8 cellular contexts compared by ENCODE assay signal in the genomic region with DNA sequence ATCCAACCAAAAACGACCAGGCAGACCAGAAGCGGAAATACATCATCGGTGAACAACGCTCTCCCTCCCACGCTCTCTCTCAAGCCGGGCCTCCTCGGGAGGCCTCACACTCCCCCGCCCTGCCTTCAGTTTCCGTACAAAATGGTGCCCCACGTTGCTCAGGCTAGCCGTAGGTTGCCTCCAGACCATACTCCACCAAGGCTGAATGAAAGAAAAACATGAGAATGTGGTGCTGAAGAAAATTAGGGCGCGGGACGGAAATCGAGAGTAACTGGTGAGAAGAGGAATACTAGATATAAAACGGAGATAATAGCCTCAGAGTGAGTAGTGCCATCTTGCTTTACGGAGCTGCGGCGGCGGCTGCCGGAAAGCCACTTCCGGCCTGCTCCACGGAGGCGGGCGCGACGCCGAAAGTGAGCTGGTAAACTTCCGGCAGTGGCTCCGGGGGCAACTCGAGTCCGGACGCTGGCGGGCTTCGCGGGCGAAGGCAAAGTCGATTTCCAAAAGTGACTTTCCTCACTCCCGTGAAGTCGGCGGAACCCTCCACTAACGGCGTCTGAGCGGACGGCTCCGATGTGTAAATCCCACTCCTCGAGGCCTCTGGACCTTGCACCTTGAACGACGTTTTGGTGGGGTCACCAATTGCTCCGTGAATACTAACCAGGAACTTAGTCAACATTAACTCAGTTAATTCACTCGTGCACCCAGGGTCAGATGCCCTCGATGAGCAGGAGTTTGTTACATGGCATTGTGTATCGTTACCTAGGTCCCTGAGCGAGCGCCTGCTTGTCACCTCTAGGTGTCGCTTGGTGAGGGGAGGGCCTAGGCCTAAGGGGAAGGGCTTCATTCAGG. TPM values are rescaled to one million over a fixed set of nuclear protein-coding genes. Genes with fewer than 3 reads are reported as not detected.
DNase-seq lines count a peak whose midpoint lies in the region; ATAC-seq, FAIRE-seq and TF ChIP-seq lines count a peak whose summit lies in the region.

A gene (minus strand): TSS at position 7 of the 852 bp plus-strand sequence. CDS start 980 bp downstream, outside the sequence.

- H3K9me3 ChIP-seq in keratinocyte (ENCODE audit: control insufficient read depth, low read depth, low read length) = no peaks in the 10 kb centered on the region

- H3K27ac Mint-ChIP-seq in central memory CD8-positive, alpha-beta T cell (ENCODE audit: low read depth) = peak within 1 kb of the TSS; percentile 95

- H2AFZ ChIP-seq in keratinocyte (ENCODE audit: control insufficient read depth, low read length) = peak within 1 kb of the TSS; percentile 100

- DNase-seq in AG20443 (ENCODE audit: low spot score) (peak; percentile 94), NCI-H446 (lab: John Stamatoyannopoulos, UW) (peak; percentile 94 to 96), keratinocyte (ENCODE audit: low read depth, low spot score) (peak; percentile 45)
- peak; percentile 82 for DNase-seq in activated CD4-positive, CD25-positive, alpha-beta regulatory T cell treated with anti-CD3 and anti-CD28 coated beads, Interleukin-2, amount 50 U/mL, for 16 hours (ENCODE audit: low read depth, low spot score)
- peak; percentile 85 to 87 for DNase-seq in central memory CD8-positive, alpha-beta T cell (ENCODE audit: low spot score in 2 of 2)
- peak; percentile 75 for DNase-seq in stimulated activated CD4-positive, alpha-beta T cell treated with anti-CD3 and anti-CD28 coated beads, Interleukin-15, amount 100 ng/mL, for 1 hour (ENCODE audit: low read depth in 1 of 2, low spot score in 1 of 2)

- H3K4me2 ChIP-seq in keratinocyte (ENCODE audit: control insufficient read depth, extremely low read depth, insufficient read depth, low read depth, low read length) = peak within 1 kb of the TSS; percentile 96

- peak within 1 kb of the TSS; percentile 98 for H3K4me3 Mint-ChIP-seq in central memory CD8-positive, alpha-beta T cell

- peaks cover 2% of the 10 kb centered on the region for H3K9me1 ChIP-seq in keratinocyte (ENCODE audit: control insufficient read depth, extremely low read depth, insufficient read depth, low read length)

- dilution Hi-C loops in keratinocyte (cut with MboI; ENCODE audit: extremely low pct_ligation_motif_present, low sequenced_read_pairs) = no loop called here

- no peaks in the 10 kb centered on the region for H3K27me3 Mint-ChIP-seq in central memory CD8-positive, alpha-beta T cell

- H3K27ac ChIP-seq in keratinocyte (ENCODE audit: control insufficient read depth, insufficient read depth, low read length) = peak within 1 kb of the TSS; percentile 95

- H3K9ac ChIP-seq in keratinocyte (ENCODE audit: control insufficient read depth, extremely low read depth, insufficient read depth, low read length) = peak within 1 kb of the TSS; percentile 94

- H3K4me3 ChIP-seq in keratinocyte (ENCODE audit: control insufficient read depth in 2 of 3, extremely low read depth in 1 of 3, insufficient read depth in 2 of 3, low read depth in 1 of 3, low read length in 3 of 3) = peak within 1 kb of the TSS; percentile 79 to 98 (median 97)

- FAIRE-seq in keratinocyte (lab: Jason Lieb, UNC) = no peak

- H3K27me3 ChIP-seq in keratinocyte (ENCODE audit: control insufficient read depth, extremely low read depth, insufficient read depth, low read length) = no peaks in the 10 kb centered on the region

- H3K4me1 Mint-ChIP-seq in central memory CD8-positive, alpha-beta T cell = peaks cover 58% of the 10 kb centered on the region

- TF ChIP-seq CTCF in keratinocyte (optimal IDR thresholded peaks at IDR 0.05 in 1 of 3, IDR thresholded peaks at IDR 0.05 in 1 of 3, conservative IDR thresholded peaks at IDR 0.05 in 1 of 3; ENCODE audit: extremely low read depth in 1 of 3, insufficient read depth in 2 of 3, low read length in 3 of 3) = peak; percentile 62 to 76 (median 73)

- peaks cover 18% of the 10 kb centered on the region for H3K36me3 Mint-ChIP-seq in central memory CD8-positive, alpha-beta T cell (ENCODE audit: insufficient read depth)

- H3K4me1 ChIP-seq in keratinocyte (ENCODE audit: control insufficient read depth, extremely low read depth, insufficient read depth, low read length) = peaks cover 24% of the 10 kb centered on the region

- no peaks in the 10 kb centered on the region for H3K9me3 Mint-ChIP-seq in central memory CD8-positive, alpha-beta T cell

- H4K20me1 ChIP-seq in keratinocyte (ENCODE audit: control insufficient read depth, extremely low read depth, insufficient read depth, low read length) = no peaks in the 10 kb centered on the region

- peaks cover 8 to 10% of the 10 kb centered on the region in 2 experiments for H3K36me3 ChIP-seq in keratinocyte (ENCODE audit: control insufficient read depth in 2 of 2, extremely low read depth in 1 of 2, insufficient read depth in 2 of 2, low read length in 2 of 2)

- ATAC-seq in GM19035 (IDR thresholded peaks at IDR 0.05; ENCODE audit: unreplicated experiment) (peak; percentile 90), HG03354 (IDR thresholded peaks at IDR 0.05; ENCODE audit: poor library complexity, severe bottlenecking, unreplicated experiment) (peak; percentile 94)
- ATAC-seq in central memory CD8-positive, alpha-beta T cell (replicated peaks; ENCODE audit: extremely low read depth, poor library complexity, severe bottlenecking) = peak; percentile 92

- peaks cover 41% of the 10 kb centered on the region for H3K79me2 ChIP-seq in keratinocyte (ENCODE audit: control insufficient read depth, insufficient read depth, low read length)

RNA-seq across cellular contexts. Expression of the gene that starts here (rescaled TPM):
- 13.2 to 21.2 TPM (median 17.3 TPM) in 3 replicates for polyA plus RNA-seq in keratinocyte
- polyA plus RNA-seq in keratinocyte (2011; ENCODE audit: low read depth) = 7.3 TPM
- 13.4 and 16.9 TPM in 2 replicates for polyA plus RNA-seq in keratinocyte (2011; cell fraction: cytosol; rRNA removed)
- 29.2 TPM in 2 replicates for polyA plus RNA-seq in keratinocyte (2011; cell fraction: nucleus; rRNA removed)
- polyA plus RNA-seq in keratinocyte (2012; ENCODE audit: low replicate concordance) = 11.7 and 17.9 TPM in 2 replicates
- 15.0 to 26.4 TPM (median 20.5 TPM) in 3 replicates for polyA minus RNA-seq in keratinocyte
- polyA minus RNA-seq in keratinocyte (2011; cell fraction: cytosol; rRNA and poly(A)+ RNA removed) = 18.4 TPM
- 12.1 and 15.7 TPM in 2 replicates for polyA minus RNA-seq in keratinocyte (2011; cell fraction: nucleus; rRNA and poly(A)+ RNA removed)

Comparison
In these comparisons a context has a peak if more than half of its experiments do, and no peak if none do; other contexts are left out.
1. Peak in every context shown above with its lines: DNase-seq, ATAC-seq, H3K4me3 ChIP-seq and H3K27ac ChIP-seq.
2. DNase-seq: peak in every context shown above with its lines; median percentile 95 in NCI-H446; 94 in AG20443; 86 in central memory CD8-positive, alpha-beta T cell; 82 in activated CD4-positive, CD25-positive, alpha-beta regulatory T cell treated with anti-CD3 and anti-CD28 coated beads, Interleukin-2, amount 50 U/mL, for 16 hours; 75 in stimulated activated CD4-positive, alpha-beta T cell treated with anti-CD3 and anti-CD28 coated beads, Interleukin-15, amount 100 ng/mL, for 1 hour; 45 in keratinocyte.